In the genomic region with DNA sequence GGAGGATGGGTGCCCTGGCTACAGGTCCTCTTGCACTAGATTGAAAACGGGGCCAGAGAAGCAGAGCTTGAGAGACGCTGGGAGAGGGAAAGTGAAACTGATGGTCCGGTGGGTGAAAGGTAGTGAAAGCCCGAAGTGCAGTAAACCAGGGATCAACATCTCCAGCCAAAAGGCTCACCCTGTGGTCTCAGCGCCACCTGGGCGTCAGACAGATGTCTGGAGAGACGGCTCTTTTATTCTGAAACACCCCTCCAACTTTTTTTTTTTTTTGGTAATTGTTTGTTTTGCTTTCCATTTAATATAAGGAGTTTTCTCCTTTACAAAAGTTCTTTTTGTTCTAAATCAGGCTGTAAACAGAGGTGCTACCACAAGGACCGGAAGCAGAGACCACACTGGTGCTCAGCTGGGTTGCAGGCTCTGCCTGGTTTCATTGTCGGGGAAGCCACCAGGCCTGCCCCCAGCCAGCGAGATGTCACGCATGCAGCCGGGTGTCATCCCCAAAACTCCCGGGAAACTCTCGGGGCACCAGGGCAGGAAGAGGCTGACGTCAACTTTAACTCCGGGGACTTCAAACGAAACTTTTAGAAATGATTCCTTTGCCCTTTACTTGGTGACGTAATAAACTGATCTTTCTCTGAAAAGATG, we compare ENCODE assay signal across 8 cellular contexts.
DNase-seq lines count a peak whose midpoint lies in the region; ATAC-seq lines count a peak whose summit lies in the region.

No MANE protein-coding gene starts in this region.

- ATAC-seq in GM21367 (IDR thresholded peaks at IDR 0.05; ENCODE audit: unreplicated experiment) = peak; percentile 59

- DNase-seq in DMS79 (lab: John Stamatoyannopoulos, UW) (peak; percentile 4), HPDE6-E6E7 (ENCODE audit: extremely low spot score) (peak; percentile 11), medulla oblongata (ENCODE audit: extremely low spot score) (peak; percentile 63), NCI-H1694 treated with DMSO at 0.1 percent for 48 hours (lab: John Stamatoyannopoulos, UW) (no peak)
- peak; percentile 69 to 73 (median 72) for DNase-seq in activated CD4-positive, CD25-positive, alpha-beta regulatory T cell (lab: John Stamatoyannopoulos, UW)
- DNase-seq in central memory CD4-positive, alpha-beta T cell = peak; percentile 95
- DNase-seq in stimulated activated CD8-positive, alpha-beta memory T cell treated with anti-CD3 and anti-CD28 coated beads, Interleukin-7, amount 100 ng/mL, for 1 hour (ENCODE audit: low read depth in 2 of 2) = peak; percentile 68 to 76
